8 cellular contexts compared by ENCODE assay signal in genomic region chr4:183659029-183659870, GRCh38. TPM values are rescaled to one million over a fixed set of nuclear protein-coding genes. Genes with fewer than 3 reads are reported as not detected.
DNase-seq lines count a peak whose midpoint lies in the region; ATAC-seq, FAIRE-seq and TF ChIP-seq lines count a peak whose summit lies in the region.

TSS of gene RWDD4 (minus strand) at chr4:183659185. CDS start at chr4:183658952, 233 bp downstream.
TSS of gene TRAPPC11 (plus strand) at chr4:183659293. CDS start at chr4:183663868, 4,575 bp downstream.

- H3K27me3 ChIP-seq in BLaER1 (no peaks in the 10 kb centered on the region), colonic mucosa (no peaks in the 10 kb centered on the region), layer of hippocampus (ENCODE audit: control insufficient read depth, insufficient read depth, low read length) (no peaks in the 10 kb centered on the region)

- intact Hi-C loops in colonic mucosa (cut with DNase I): loop anchor here (5.0 kb wide), 1 partner anchor 152 kb away; the partner anchor contains the start of gene ING2

- H3K4me1 ChIP-seq in BLaER1 (peaks cover 26% of the 10 kb centered on the region), colonic mucosa (no peaks in the 10 kb centered on the region)

- H3K4me2 ChIP-seq in BLaER1: peak within 1 kb of the TSS; percentile 94

- FAIRE-seq in GM19239 (lab: Jason Lieb, UNC): peak; percentile 83

- TF ChIP-seq CTCF in colonic mucosa (IDR thresholded peaks at IDR 0.05): no peak

- peaks cover 12% of the 10 kb centered on the region; the same call in 1 of the 2 replicates for H4K20me1 ChIP-seq in BLaER1

- H3K36me3 ChIP-seq in BLaER1: peaks cover 21% of the 10 kb centered on the region
- H3K36me3 ChIP-seq in colonic mucosa: no peaks in the 10 kb centered on the region

- H3K27ac ChIP-seq in BLaER1 (peak within 1 kb of the TSS; percentile 90), colonic mucosa (peak within 1 kb of the TSS; percentile 92), layer of hippocampus (ENCODE audit: low read depth, low read length) (peak within 1 kb of the TSS; percentile 65)

- no peaks in the 10 kb centered on the region for H3K9me3 ChIP-seq in BLaER1
- no peaks in the 10 kb centered on the region for H3K9me3 ChIP-seq in colonic mucosa

- H3K9ac ChIP-seq in BLaER1 (peak within 1 kb of the TSS; percentile 92), colonic mucosa (ENCODE audit: low read depth in 2 of 2, low read length in 2 of 2) (peak within 1 kb of the TSS; percentile 76 to 94)

- peak within 1 kb of the TSS; percentile 83 for H3K4me3 ChIP-seq in BLaER1
- peak within 1 kb of the TSS; percentile 88 for H3K4me3 ChIP-seq in colonic mucosa

- ATAC-seq in HG03457 (IDR thresholded peaks at IDR 0.05; ENCODE audit: unreplicated experiment): peak; percentile 99

- DNase-seq in GM19239 (ENCODE audit: insufficient read length, low spot score): peak; percentile 92
- DNase-seq in NCI-H524 treated with DMSO at 0.1 percent for 48 hours (lab: John Stamatoyannopoulos, UW): peak; percentile 71
- peak; percentile 97 for DNase-seq in activated CD4-positive, alpha-beta T cell treated with anti-CD3 and anti-CD28 coated beads for 48 hours
- DNase-seq in colonic mucosa: peak; percentile 98
- DNase-seq in stimulated activated CD4-positive, alpha-beta T cell treated with anti-CD3 and anti-CD28 coated beads, Interleukin-1b, Interleukin-23, amount 100 ng/mL, for 4 hours (ENCODE audit: low read depth in 2 of 2): peak; percentile 87 to 90

RNA-seq across cellular contexts. Expression of gene RWDD4, which starts in this region (rescaled TPM):
- total RNA-seq in colonic mucosa: 10 to 100 TPM; 17.1 to 19.3 TPM

RNA-seq across cellular contexts. Expression of gene TRAPPC11, which starts in this region (rescaled TPM):
- total RNA-seq in colonic mucosa: 10 to 100 TPM; 25.2 to 29.2 TPM

Comparison
In these comparisons a context has a peak if more than half of its experiments do, and no peak if none do; other contexts are left out.
1. Peak in every context shown above with its lines: DNase-seq, ATAC-seq, H3K4me3 ChIP-seq and H3K27ac ChIP-seq.